ENCODE assay signal across 8 cellular contexts in genomic region chr3:192409203-192409837, GRCh38.
DNase-seq lines count a peak whose midpoint lies in the region; ATAC-seq and TF ChIP-seq lines count a peak whose summit lies in the region.

No MANE protein-coding gene starts in this region.

- H3K36me3 ChIP-seq in HEK293 (ENCODE audit: control insufficient read depth in 2 of 2, insufficient read depth in 1 of 2, low read length in 2 of 2) (no peaks in the 10 kb centered on the region), heart right ventricle (no peaks in the 10 kb centered on the region)

- CTCF ChIA-PET in HEK293 (lab: Yijun Ruan, JAX): interaction anchor here (0.6 to 1.0 kb wide), 6 partner anchors 27 to 1129 kb away, joined by 3 to 6 read pairs (median 3); no protein-coding TSS in a partner anchor

- intact Hi-C loops in heart right ventricle (cut with DNase I): no loop called here
- intact Hi-C loops in sciatic nerve (cut with DNase I): no loop called here

- DNase-seq in ELR (ENCODE audit: low read depth) (peak; percentile 52), T1000 (lab: John Stamatoyannopoulos, UW) (peak; percentile 21), heart right ventricle (peak; percentile 44 to 49), sciatic nerve (ENCODE audit: low spot score) (no peak)
- no peak for DNase-seq in activated CD8-positive, alpha-beta memory T cell treated with anti-CD3 and anti-CD28 coated beads for 24 hours

- ATAC-seq in heart right ventricle: peak; percentile 68 to 85 (median 80)
- peak; percentile 62 for ATAC-seq in sciatic nerve
- ATAC-seq in HG03280 (IDR thresholded peaks at IDR 0.05; ENCODE audit: unreplicated experiment): no peak
- ATAC-seq in GM21390 (IDR thresholded peaks at IDR 0.05; ENCODE audit: unreplicated experiment): no peak

- H3K27me3 ChIP-seq in heart right ventricle: peaks cover 0 to 54% (median 0%) of the 10 kb centered on the region in 7 donors

- H3K9me3 ChIP-seq in HEK293 (ENCODE audit: control insufficient read depth, insufficient read depth, low read depth, low read length) (no peaks in the 10 kb centered on the region), heart right ventricle (no peaks in the 10 kb centered on the region)

- WGBS in heart right ventricle, 2 donors: 18 to 26% methylated on average over 55 to 60 of the region's 60 CpGs

- POLR2A ChIA-PET in HEK293 (lab: Yijun Ruan, JAX): no interaction called here

- TF ChIP-seq CTCF in HEK293 (tag by site-specific recombination; IDR thresholded peaks at IDR 0.05) (no peak), heart right ventricle (IDR thresholded peaks at IDR 0.05) (no peak)

- H3K4me1 ChIP-seq in HEK293 (ENCODE audit: control insufficient read depth, insufficient read depth, low read length) (no peaks in the 10 kb centered on the region), heart right ventricle (peaks cover 0 to 34% (median 13%) of the 10 kb centered on the region in 9 donors)

- H3K4me3 ChIP-seq in HEK293 (ENCODE audit: low read depth, low read length) (peak overlapping the region; percentile 63), heart right ventricle (peak overlapping the region; percentile 30 to 72 (median 62))

- H3K27ac ChIP-seq in HEK293 (ENCODE audit: extremely low read depth, low read depth, low read length) (peak overlapping the region; percentile 73; the same call in 1 of the 2 replicates), heart right ventricle (peak overlapping the region in 9 of 10 donors; percentile 64 to 87 (median 76))

TF ChIP-seq in HEK293, 187 proteins besides CTCF, POLR2A, EP300 and RAD21 (continues in another document):
- TF ChIP-seq ZBTB8A (tag by site-specific recombination; IDR thresholded peaks at IDR 0.05) (peak; percentile 87), ZFHX2 (tag by site-specific recombination; conservative IDR thresholded peaks at IDR 0.05) (peak; percentile 62; the same call in 1 of the 2 replicates), PRDM10 (tag by site-specific recombination; IDR thresholded peaks at IDR 0.05) (peak; percentile 93), SP7 (tag by site-specific recombination; IDR thresholded peaks at IDR 0.05) (no peak; the same call in 1 of the 2 replicates), ZNF692 (tag by site-specific recombination; IDR thresholded peaks at IDR 0.05) (0 out of 2 replicates have a peak, but pooled peaks have one; percentile 16), ZNF366 (tag by site-specific recombination; conservative IDR thresholded peaks at IDR 0.05) (peak; percentile 60; the same call in 1 of the 2 replicates), ZNF280D (tag by site-specific recombination; IDR thresholded peaks at IDR 0.05) (no peak), ZNF529 (tag by site-specific recombination; IDR thresholded peaks at IDR 0.05; ENCODE audit: insufficient replicate concordance) (no peak), INSM2 (tag by site-specific recombination; IDR thresholded peaks at IDR 0.05) (no peak), PRDM4 (tag by site-specific recombination; IDR thresholded peaks at IDR 0.05) (no peak), ZSCAN30 (tag by site-specific recombination; IDR thresholded peaks at IDR 0.05) (peak; percentile 70; the same call in 1 of the 2 replicates), ZNF473 (tag by site-specific recombination; IDR thresholded peaks at IDR 0.05) (no peak), ZNF2 (tag by site-specific recombination; IDR thresholded peaks at IDR 0.05) (0 out of 2 replicates have a peak, but pooled peaks have one; percentile 42), GLI4 (tag by site-specific recombination; IDR thresholded peaks at IDR 0.05) (0 out of 2 replicates have a peak, but pooled peaks have one; percentile 66)

Comparison
In these comparisons a context has a peak if more than half of its experiments do, and no peak if none do; other contexts are left out.
1. DNase-seq: peak in ELR (single experiment), T1000 (single experiment) and heart right ventricle (2 of 2); none in sciatic nerve (single experiment) and activated CD8-positive, alpha-beta memory T cell treated with anti-CD3 and anti-CD28 coated beads for 24 hours (single experiment).
2. ATAC-seq: peak in heart right ventricle (8 of 8) and sciatic nerve (single experiment); none in HG03280 (single experiment) and GM21390 (single experiment).